10 cellular contexts compared by ENCODE assay signal in the genomic region with DNA sequence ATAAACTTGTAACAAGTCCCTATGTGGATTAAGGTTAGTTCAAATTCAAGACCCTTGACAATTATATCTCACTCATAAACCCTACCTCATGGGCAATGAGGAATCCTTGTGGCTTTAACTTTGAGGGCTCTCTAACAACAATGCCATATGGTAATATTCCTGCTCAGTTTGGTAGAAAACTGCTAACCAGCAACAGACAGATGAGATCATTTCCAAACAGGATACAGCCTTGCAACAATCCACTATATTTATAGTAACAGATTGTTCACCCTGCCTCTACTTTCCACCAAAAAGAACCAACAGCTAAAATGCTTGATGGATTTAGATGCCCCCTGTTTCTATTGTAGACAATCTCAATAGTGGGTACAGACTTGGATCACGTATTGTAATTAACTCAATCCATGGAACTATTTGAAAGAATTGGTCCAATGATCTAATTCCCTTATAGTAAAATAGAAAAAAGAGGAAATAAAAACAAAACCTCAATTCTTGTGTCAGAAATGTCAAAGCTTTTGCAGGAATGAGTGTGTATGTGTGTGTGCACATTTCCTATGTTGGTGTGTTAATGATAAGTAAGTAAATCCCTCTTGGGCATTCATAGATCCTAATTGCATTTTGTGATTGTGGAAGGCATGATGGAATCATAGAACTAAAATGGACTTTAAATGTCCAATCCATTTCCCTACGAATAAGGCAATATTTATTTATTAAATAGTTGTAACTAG.
DNase-seq lines count a peak whose midpoint lies in the region; ATAC-seq, FAIRE-seq and TF ChIP-seq lines count a peak whose summit lies in the region.
"Had no signal": no experiment of that assay in that cellular context is flagged by ENCODE, and none has a peak within 500 bp of the region (broad histone marks: within the 10 kb centered on the region; RNA-seq: fewer than 3 reads in every experiment).

No MANE protein-coding gene starts in this region.

- intact Hi-C loops in pancreas (cut with DNase I), result no loop called here

- H3K9me3 ChIP-seq in pancreas (no peaks in the 10 kb centered on the region), smooth muscle cell (replicated peaks; ENCODE audit: low read depth) (no peaks in the 10 kb centered on the region)

- no peak for TF ChIP-seq CTCF in pancreas (IDR thresholded peaks at IDR 0.05)
- TF ChIP-seq CTCF in smooth muscle cell (IDR thresholded peaks at IDR 0.05; ENCODE audit: borderline replicate concordance, insufficient read depth, poor library complexity, severe bottlenecking), result no peak

- no peak overlapping the region for H2AFZ ChIP-seq in smooth muscle cell (ENCODE audit: low read depth)

- H3K4me1 ChIP-seq in pancreas (peaks cover 21 to 44% (median 22%) of the 10 kb centered on the region in 3 donors), smooth muscle cell (ENCODE audit: low read depth) (no peaks in the 10 kb centered on the region)

- no peak overlapping the region for H3K4me3 ChIP-seq in pancreas
- H3K4me3 ChIP-seq in smooth muscle cell, result no peak overlapping the region

- no peaks in the 10 kb centered on the region for H3F3A ChIP-seq in smooth muscle cell (ENCODE audit: low read depth)

- peak; percentile 54 for FAIRE-seq in pancreas (lab: Jason Lieb, UNC)
- FAIRE-seq: G401.6 had no signal

- no peak overlapping the region for H3K4me2 ChIP-seq in smooth muscle cell

- no peaks in the 10 kb centered on the region for H4K20me1 ChIP-seq in smooth muscle cell (ENCODE audit: low read depth)

- no peaks in the 10 kb centered on the region for H3K79me2 ChIP-seq in smooth muscle cell (ENCODE audit: low read depth)

- WGBS in pancreas, 2 donors, result 86 to 95% methylated on average over 2 of the region's 2 CpGs
- WGBS in smooth muscle cell (ENCODE audit: low lambda C conversion rate), result 96% methylated on average over 2 of the region's 2 CpGs

- H3K27ac ChIP-seq in pancreas (no peak overlapping the region), smooth muscle cell (ENCODE audit: low read depth) (no peak overlapping the region)

- H3K27me3 ChIP-seq in pancreas, result no peaks in the 10 kb centered on the region
- H3K27me3 ChIP-seq in smooth muscle cell (ENCODE audit: low read depth), result no peaks in the 10 kb centered on the region

- H3K36me3 ChIP-seq in pancreas (no peaks in the 10 kb centered on the region), smooth muscle cell (ENCODE audit: low read depth) (no peaks in the 10 kb centered on the region)

- peak; percentile 85 for DNase-seq in G401 (ENCODE audit: low spot score)
- DNase-seq in NCI-H2107 treated with DMSO at 0.1 percent for 48 hours (lab: John Stamatoyannopoulos, UW; ENCODE audit: unreplicated experiment), result peak; percentile 93
- DNase-seq in cerebellum (ENCODE audit: low spot score), result peak; percentile 74
- no peak for DNase-seq in pancreas
- no peak for DNase-seq in COLO829 (ENCODE audit: low spot score)
- DNase-seq in stimulated activated naive CD4-positive, alpha-beta T cell (lab: John Stamatoyannopoulos, UW), result no peak
- DNase-seq in nucleus accumbens (lab: John Stamatoyannopoulos, UW), result no peak
- no peak for DNase-seq in smooth muscle cell (lab: John Stamatoyannopoulos, UW; ENCODE audit: unreplicated experiment)

- in situ Hi-C loops in G401 (cut with HindIII; ENCODE audit: low sequenced_read_pairs), result no loop called here

- peak; percentile 29 to 49 (median 44) for ATAC-seq in pancreas
- ATAC-seq: HCT116 had no signal

- H3K9ac ChIP-seq in smooth muscle cell (ENCODE audit: low read depth), result no peak overlapping the region

Comparison
In these comparisons a context has a peak if more than half of its experiments do, and no peak if none do; other contexts are left out.
1. DNase-seq: peak in G401 (single experiment), NCI-H2107 treated with DMSO at 0.1 percent for 48 hours (single experiment) and cerebellum (single experiment); none in pancreas (0 of 6), COLO829 (single experiment), stimulated activated naive CD4-positive, alpha-beta T cell (0 of 6), nucleus accumbens (0 of 56) and smooth muscle cell (single experiment).